In genomic region chr16:77721752-77722314, GRCh38 we compare ENCODE assay signal across 8 cellular contexts. TPM values are rescaled to one million over a fixed set of nuclear protein-coding genes. Genes with fewer than 3 reads are reported as not detected.
A peak's percentile ranks its signal among the peaks of the same experiment; 100 is the strongest.
DNase-seq lines count a peak whose midpoint lies in the region; ATAC-seq, FAIRE-seq and TF ChIP-seq lines count a peak whose summit lies in the region.

No MANE protein-coding gene starts in this region.

- in situ Hi-C loops in KBM-7 (cut with MboI; ENCODE audit: low pct_unique_long_range_greater_than_20kb, low sequenced_read_pairs) = no loop called here

- H3K36me3 ChIP-seq in ACC112 (ENCODE audit: insufficient read depth, low read length) = no peaks in the 10 kb centered on the region
- H3K36me3 ChIP-seq in skeletal muscle satellite cell (ENCODE audit: insufficient read depth, low read length) = no peaks in the 10 kb centered on the region

- H3K9me3 Mint-ChIP-seq in dendritic cell treated with granulocyte-macrophage colony-stimulating factor and Interleukin-4, amounts not matched to agents 40 ng/mL and 50 ng/mL, for 4 days = peaks cover 7% of the 10 kb centered on the region

- H2AFZ ChIP-seq in ACC112 (ENCODE audit: low read length, unreplicated experiment) = no peak overlapping the region

- peaks cover 22% of the 10 kb centered on the region for H3K36me3 Mint-ChIP-seq in dendritic cell treated with granulocyte-macrophage colony-stimulating factor and Interleukin-4, amounts not matched to agents 40 ng/mL and 50 ng/mL, for 4 days (ENCODE audit: low read depth)

- H3K9me3 ChIP-seq in skeletal muscle satellite cell (replicated peaks; ENCODE audit: low read length) = no peaks in the 10 kb centered on the region

- H3K79me2 ChIP-seq in ACC112 (ENCODE audit: control insufficient read depth, insufficient read depth, low read length, unreplicated experiment) = no peaks in the 10 kb centered on the region

- H3K27ac ChIP-seq in ACC112 (ENCODE audit: low read depth, low read length) = no peak overlapping the region

- H3K4me3 Mint-ChIP-seq in dendritic cell treated with granulocyte-macrophage colony-stimulating factor and Interleukin-4, amounts not matched to agents 40 ng/mL and 50 ng/mL, for 4 days = peak overlapping the region; percentile 90

- peak overlapping the region; percentile 53 for H3K9ac ChIP-seq in skeletal muscle satellite cell (ENCODE audit: low read depth, low read length)

- intact Hi-C loops in dendritic cell treated with granulocyte-macrophage colony-stimulating factor and Interleukin-4, amounts not matched to agents 40 ng/mL and 50 ng/mL, for 4 days (cut with micrococcal nuclease) = loop anchor here (2.0 kb wide), 1 partner anchor 377 kb away; the partner anchor contains the start of gene WWOX

- H3K4me2 ChIP-seq in skeletal muscle satellite cell (ENCODE audit: low read length) = peak overlapping the region; percentile 80

- peak; percentile 22 for ATAC-seq in GM19438 (IDR thresholded peaks at IDR 0.05; ENCODE audit: low read depth, unreplicated experiment)
- ATAC-seq in HG03354 (IDR thresholded peaks at IDR 0.05; ENCODE audit: poor library complexity, severe bottlenecking, unreplicated experiment) = peak; percentile 39

- H3K4me1 Mint-ChIP-seq in dendritic cell treated with granulocyte-macrophage colony-stimulating factor and Interleukin-4, amounts not matched to agents 40 ng/mL and 50 ng/mL, for 4 days (ENCODE audit: low read depth) = peaks cover 14% of the 10 kb centered on the region

- H3K4me3 ChIP-seq in ACC112 (ENCODE audit: low read depth, low read length) (0 out of 2 replicates have a peak overlapping the region, but pooled peaks have one; percentile 43), skeletal muscle satellite cell (ENCODE audit: low read length) (peak overlapping the region; percentile 57)

- no peak for TF ChIP-seq POLR2A in H54 (IDR thresholded peaks at IDR 0.05; ENCODE audit: low read depth, low read length)

- H3K27ac Mint-ChIP-seq in dendritic cell treated with granulocyte-macrophage colony-stimulating factor and Interleukin-4, amounts not matched to agents 40 ng/mL and 50 ng/mL, for 4 days = peak overlapping the region; percentile 95

- H3K27me3 Mint-ChIP-seq in dendritic cell treated with granulocyte-macrophage colony-stimulating factor and Interleukin-4, amounts not matched to agents 40 ng/mL and 50 ng/mL, for 4 days = peaks cover 9% of the 10 kb centered on the region

- H3K27me3 ChIP-seq in ACC112 (ENCODE audit: insufficient read depth, low read length) (0 out of 2 replicates have a peak, but pooled peaks cover 5% of the 10 kb centered on the region), skeletal muscle satellite cell (ENCODE audit: control insufficient read depth, insufficient read depth, low read length) (no peaks in the 10 kb centered on the region)

- FAIRE-seq in H54 (lab: Jason Lieb, UNC) = no peak

- DNase-seq in NCI-H1105 (lab: John Stamatoyannopoulos, UW) = no peak
- DNase-seq in H54 (ENCODE audit: insufficient read length, low spot score) = no peak
- DNase-seq in KBM-7 = no peak

- H3K4me1 ChIP-seq in ACC112 (ENCODE audit: control insufficient read depth, insufficient read depth, low read length, unreplicated experiment) (no peaks in the 10 kb centered on the region), skeletal muscle satellite cell (ENCODE audit: control insufficient read depth, insufficient read depth, low read length) (peaks cover 5% of the 10 kb centered on the region)

RNA-seq across cellular contexts. Expression of gene NUDT7, which starts 0.5 kb away (rescaled TPM):
- 4.3 and 6.8 TPM in 2 replicates for total RNA-seq in skeletal muscle satellite cell (2012; rRNA removed)
